ENCODE assay signal across 26 cellular contexts in the genomic region with DNA sequence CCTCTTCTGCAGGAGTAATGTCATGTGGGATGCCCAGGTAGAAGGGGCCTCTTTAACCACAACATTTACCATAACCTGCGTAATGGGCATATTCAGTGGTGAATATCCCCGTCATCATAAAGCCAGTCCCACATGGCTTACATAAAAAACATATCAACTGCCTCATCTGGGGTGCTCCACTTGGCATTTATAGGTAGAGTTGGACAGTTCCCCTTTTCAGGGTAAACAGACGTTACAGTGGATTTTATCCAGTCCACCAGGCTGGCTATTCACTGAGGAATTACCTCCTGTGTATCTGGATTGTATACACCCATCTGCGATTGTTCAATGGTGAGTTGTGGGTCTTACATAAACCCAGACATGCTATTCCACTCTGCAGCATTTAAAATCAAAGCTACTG.
"Had no signal": no experiment of that assay in that cellular context is flagged by ENCODE, and none has a peak within 500 bp of the region (broad histone marks: within the 10 kb centered on the region; RNA-seq: fewer than 3 reads in every experiment).

No MANE protein-coding gene starts in this region.

- FAIRE-seq: pancreas, small intestine had no signal

- H3K36me3 ChIP-seq: neutrophil, pancreas, right lobe of liver, sigmoid colon, stomach, thoracic aorta, thyroid gland, tibial nerve, upper lobe of left lung, uterus had no signal

- H3K27me3 ChIP-seq: neutrophil, pancreas, right lobe of liver, sigmoid colon, stomach, thyroid gland, tibial nerve, upper lobe of left lung, uterus had no signal

- H3K4me3 ChIP-seq: pancreas, psoas muscle, right lobe of liver, sigmoid colon, stomach, thoracic aorta, thyroid gland, tibial nerve, upper lobe of left lung, uterus had no signal

- H3K4me1 ChIP-seq: pancreas, psoas muscle, right lobe of liver, sigmoid colon, stomach, thyroid gland, tibial nerve, upper lobe of left lung, uterus had no signal

- DNase-seq: naive thymus-derived CD8-positive, alpha-beta T cell; nephron progenitor cell; nucleus accumbens; pancreas; posterior cingulate gyrus; psoas muscle; right cardiac atrium; right lobe of liver; sigmoid colon; small intestine; stimulated activated CD4-positive, alpha-beta T cell treated with anti-CD3 and anti-CD28 coated beads, Interleukin-15, amount 100 ng/mL, for 24 hours; stimulated activated CD4-positive, alpha-beta T cell treated with anti-CD3 and anti-CD28 coated beads, Interleukin-2, amount 100 ng/mL, for 24 hours; stimulated activated CD4-positive, alpha-beta T cell treated with anti-CD3 and anti-CD28 coated beads, Interleukin-2, amount 100 ng/mL, for 48 hours; stimulated activated CD4-positive, alpha-beta T cell treated with anti-CD3 and anti-CD28 coated beads, Interleukin-4, amount 100 ng/mL, for 24 hours; stimulated activated naive B cell treated with anti-CD40 and anti-IgM and Interleukin-4, amounts not matched to agents 10 μg/mL and 1 μg/mL and 100 μg/mL, for 72 hours; stimulated activated naive CD4-positive, alpha-beta T cell treated with Interleukin-2 at 50 U/mL for 16 hours; stomach; thyroid gland; trophoblast cell; upper lobe of left lung; uterus had no signal

- ATAC-seq: naive thymus-derived CD8-positive, alpha-beta T cell; natural killer cell treated with Interleukin-12 subunit alpha and Interleukin-12 subunit beta and Interleukin-15 and Interleukin-18, amount 100 ng/mL, for 72 hours; pancreas; psoas muscle; right cardiac atrium; stimulated activated effector memory CD8-positive, alpha-beta T cell treated with anti-CD3 and anti-CD28 coated beads, Interleukin-12 subunit alpha, Interleukin-12 subunit beta, amount 100 ng/mL, for 72 hours; stimulated activated naive B cell treated with anti-CD40 and anti-IgM and Interleukin-4, amounts not matched to agents 10 μg/mL and 1 μg/mL and 100 μg/mL, for 72 hours had no signal

- H3K27ac ChIP-seq: neutrophil, pancreas, psoas muscle, right lobe of liver, sigmoid colon, stomach, thoracic aorta, thyroid gland, tibial nerve, upper lobe of left lung, uterus had no signal

- H3K9me3 ChIP-seq: neutrophil, pancreas, right lobe of liver, sigmoid colon, thoracic aorta, thyroid gland, upper lobe of left lung, uterus had no signal
